In the genomic region with DNA sequence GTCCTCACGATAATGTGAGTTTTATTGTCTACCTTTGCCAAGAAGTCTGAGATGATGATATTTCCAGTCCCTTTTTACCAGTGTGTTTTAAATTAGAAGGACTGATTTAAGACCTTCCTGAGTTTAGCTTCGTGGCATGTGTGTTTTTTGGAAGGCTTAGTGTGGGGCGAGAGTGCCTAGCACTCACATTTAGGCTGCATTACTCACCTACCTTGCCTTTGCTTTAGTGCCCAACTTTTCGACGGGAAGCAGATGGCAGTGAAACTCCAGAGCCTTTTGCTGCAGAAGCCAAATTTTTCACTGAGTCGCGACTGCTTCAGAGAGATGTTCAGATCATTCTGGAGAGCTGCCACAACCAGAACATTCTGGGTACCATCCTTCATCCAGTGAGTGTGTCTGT, we compare ENCODE assay signal across 1 cellular context.
TF ChIP-seq lines count a peak whose summit lies in the region.

No MANE protein-coding gene starts in this region.

TF ChIP-seq in HepG2, 621 proteins besides CTCF, POLR2A, EP300 and RAD21 (continued from another document):
- TF ChIP-seq, protein P1, sequence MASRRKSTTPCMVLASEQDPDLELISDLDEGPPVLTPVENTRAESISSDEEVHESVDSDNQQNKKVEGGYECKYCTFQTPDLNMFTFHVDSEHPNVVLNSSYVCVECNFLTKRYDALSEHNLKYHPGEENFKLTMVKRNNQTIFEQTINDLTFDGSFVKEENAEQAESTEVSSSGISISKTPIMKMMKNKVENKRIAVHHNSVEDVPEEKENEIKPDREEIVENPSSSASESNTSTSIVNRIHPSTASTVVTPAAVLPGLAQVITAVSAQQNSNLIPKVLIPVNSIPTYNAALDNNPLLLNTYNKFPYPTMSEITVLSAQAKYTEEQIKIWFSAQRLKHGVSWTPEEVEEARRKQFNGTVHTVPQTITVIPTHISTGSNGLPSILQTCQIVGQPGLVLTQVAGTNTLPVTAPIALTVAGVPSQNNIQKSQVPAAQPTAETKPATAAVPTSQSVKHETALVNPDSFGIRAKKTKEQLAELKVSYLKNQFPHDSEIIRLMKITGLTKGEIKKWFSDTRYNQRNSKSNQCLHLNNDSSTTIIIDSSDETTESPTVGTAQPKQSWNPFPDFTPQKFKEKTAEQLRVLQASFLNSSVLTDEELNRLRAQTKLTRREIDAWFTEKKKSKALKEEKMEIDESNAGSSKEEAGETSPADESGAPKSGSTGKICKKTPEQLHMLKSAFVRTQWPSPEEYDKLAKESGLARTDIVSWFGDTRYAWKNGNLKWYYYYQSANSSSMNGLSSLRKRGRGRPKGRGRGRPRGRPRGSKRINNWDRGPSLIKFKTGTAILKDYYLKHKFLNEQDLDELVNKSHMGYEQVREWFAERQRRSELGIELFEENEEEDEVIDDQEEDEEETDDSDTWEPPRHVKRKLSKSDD (CRISPR knock-in tag; IDR thresholded peaks at IDR 0.05; ENCODE audit: low read depth), result no peak
- TF ChIP-seq GTF2F1 (IDR thresholded peaks at IDR 0.05; ENCODE audit: low read length) (no peak), ZNF792 (CRISPR knock-in tag; IDR thresholded peaks at IDR 0.05) (no peak), NFE2 (CRISPR knock-in tag; IDR thresholded peaks at IDR 0.05) (no peak), ZNF136 (CRISPR knock-in tag; IDR thresholded peaks at IDR 0.05; ENCODE audit: low read depth) (no peak), NPAS2 (CRISPR knock-in tag; IDR thresholded peaks at IDR 0.05; ENCODE audit: borderline replicate concordance) (no peak), ZNF317 (CRISPR knock-in tag; IDR thresholded peaks at IDR 0.05) (no peak)
- TF ChIP-seq, protein P2, sequence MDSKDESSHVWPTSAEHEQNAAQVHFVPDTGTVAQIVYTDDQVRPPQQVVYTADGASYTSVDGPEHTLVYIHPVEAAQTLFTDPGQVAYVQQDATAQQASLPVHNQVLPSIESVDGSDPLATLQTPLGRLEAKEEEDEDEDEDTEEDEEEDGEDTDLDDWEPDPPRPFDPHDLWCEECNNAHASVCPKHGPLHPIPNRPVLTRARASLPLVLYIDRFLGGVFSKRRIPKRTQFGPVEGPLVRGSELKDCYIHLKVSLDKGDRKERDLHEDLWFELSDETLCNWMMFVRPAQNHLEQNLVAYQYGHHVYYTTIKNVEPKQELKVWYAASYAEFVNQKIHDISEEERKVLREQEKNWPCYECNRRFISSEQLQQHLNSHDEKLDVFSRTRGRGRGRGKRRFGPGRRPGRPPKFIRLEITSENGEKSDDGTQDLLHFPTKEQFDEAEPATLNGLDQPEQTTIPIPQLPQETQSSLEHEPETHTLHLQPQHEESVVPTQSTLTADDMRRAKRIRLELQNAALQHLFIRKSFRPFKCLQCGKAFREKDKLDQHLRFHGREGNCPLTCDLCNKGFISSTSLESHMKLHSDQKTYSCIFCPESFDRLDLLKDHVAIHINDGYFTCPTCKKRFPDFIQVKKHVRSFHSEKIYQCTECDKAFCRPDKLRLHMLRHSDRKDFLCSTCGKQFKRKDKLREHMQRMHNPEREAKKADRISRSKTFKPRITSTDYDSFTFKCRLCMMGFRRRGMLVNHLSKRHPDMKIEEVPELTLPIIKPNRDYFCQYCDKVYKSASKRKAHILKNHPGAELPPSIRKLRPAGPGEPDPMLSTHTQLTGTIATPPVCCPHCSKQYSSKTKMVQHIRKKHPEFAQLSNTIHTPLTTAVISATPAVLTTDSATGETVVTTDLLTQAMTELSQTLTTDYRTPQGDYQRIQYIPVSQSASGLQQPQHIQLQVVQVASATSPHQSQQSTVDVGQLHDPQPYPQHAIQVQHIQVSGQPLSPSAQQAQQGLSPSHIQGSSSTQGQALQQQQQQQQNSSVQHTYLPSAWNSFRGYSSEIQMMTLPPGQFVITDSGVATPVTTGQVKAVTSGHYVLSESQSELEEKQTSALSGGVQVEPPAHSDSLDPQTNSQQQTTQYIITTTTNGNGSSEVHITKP (CRISPR knock-in tag; IDR thresholded peaks at IDR 0.05; ENCODE audit: low read depth), result no peak
